ENCODE assay signal across 8 cellular contexts in the genomic region with DNA sequence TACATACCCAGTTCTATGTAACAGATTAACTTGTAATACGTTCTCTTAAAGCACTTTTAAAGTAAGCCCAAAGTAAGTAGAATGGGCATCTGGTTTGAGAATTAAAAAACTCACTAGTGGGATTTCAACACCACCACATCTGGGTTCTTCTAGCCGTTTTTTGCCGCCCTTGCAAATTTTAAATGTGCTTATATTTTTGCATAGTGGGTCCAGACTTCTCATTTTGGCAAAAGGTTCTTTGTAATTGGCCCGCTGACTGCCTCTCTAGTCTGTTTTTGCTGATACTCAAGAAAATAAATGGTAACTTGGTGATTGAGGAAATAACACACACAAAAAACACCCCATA. TPM values are rescaled to one million over a fixed set of nuclear protein-coding genes. Genes with fewer than 3 reads are reported as not detected.
DNase-seq lines count a peak whose midpoint lies in the region; ATAC-seq and TF ChIP-seq lines count a peak whose summit lies in the region.

No MANE protein-coding gene starts in this region.

- peak overlapping the region; percentile 89 to 96 (median 92) for H3K27ac ChIP-seq in Peyer's patch

- intact Hi-C loops in Caco-2 (cut with micrococcal nuclease; ENCODE audit: unreplicated experiment): loop anchor here (10.0 kb wide), 1 partner anchor 960 kb away; no protein-coding TSS in a partner anchor

- peak overlapping the region; percentile 87 for H3K4me3 Mint-ChIP-seq in Caco-2 (ENCODE audit: unreplicated experiment)
- H3K4me3 Mint-ChIP-seq in progenitor cell of endocrine pancreas (ENCODE audit: low read depth): peak overlapping the region; percentile 85

- H3K4me1 Mint-ChIP-seq in Caco-2 (ENCODE audit: low read depth, unreplicated experiment): no peaks in the 10 kb centered on the region
- peaks cover 12% of the 10 kb centered on the region for H3K4me1 Mint-ChIP-seq in progenitor cell of endocrine pancreas (ENCODE audit: low read depth)

- H3K9me3 Mint-ChIP-seq in Caco-2 (ENCODE audit: unreplicated experiment) (no peaks in the 10 kb centered on the region), progenitor cell of endocrine pancreas (ENCODE audit: low read depth) (no peaks in the 10 kb centered on the region)

- H3K36me3 Mint-ChIP-seq in Caco-2 (ENCODE audit: insufficient read depth, unreplicated experiment) (peaks cover 24% of the 10 kb centered on the region), progenitor cell of endocrine pancreas (ENCODE audit: insufficient read depth) (peaks cover 4% of the 10 kb centered on the region)

- TF ChIP-seq POLR2A in Peyer's patch (IDR thresholded peaks at IDR 0.05): no peak

- TF ChIP-seq CTCF in Caco-2 (IDR thresholded peaks at IDR 0.05; ENCODE audit: insufficient read depth in 1 of 2, low read depth in 1 of 2, low read length in 1 of 2, severe bottlenecking in 1 of 2, unreplicated experiment in 1 of 2) (no peak), Peyer's patch (IDR thresholded peaks at IDR 0.05) (no peak), epithelial cell of esophagus (IDR thresholded peaks at IDR 0.05; ENCODE audit: insufficient read depth, low read depth, low read length, missing control alignments) (no peak), progenitor cell of endocrine pancreas (IDR thresholded peaks at IDR 0.05; ENCODE audit: unreplicated experiment) (no peak)

- H3K27ac Mint-ChIP-seq in Caco-2 (ENCODE audit: unreplicated experiment) (peak overlapping the region; percentile 92), progenitor cell of endocrine pancreas (peak overlapping the region; percentile 27)

- H3K4me3 ChIP-seq in Caco-2 (ENCODE audit: low read depth, low read length) (peak overlapping the region; percentile 71), Peyer's patch (peak overlapping the region; percentile 75 to 85 (median 79)), epithelial cell of esophagus (ENCODE audit: low read length) (peak overlapping the region; percentile 65)

- H3K27me3 Mint-ChIP-seq in Caco-2 (ENCODE audit: insufficient read depth, unreplicated experiment): no peaks in the 10 kb centered on the region
- H3K27me3 Mint-ChIP-seq in progenitor cell of endocrine pancreas: no peaks in the 10 kb centered on the region

- H3K27me3 ChIP-seq in Caco-2 (replicated peaks; ENCODE audit: control insufficient read depth, insufficient read depth, low read length) (no peaks in the 10 kb centered on the region), Peyer's patch (no peaks in the 10 kb centered on the region)

- H3K9me3 ChIP-seq in Caco-2 (no peaks in the 10 kb centered on the region), Peyer's patch (no peaks in the 10 kb centered on the region)

- CTCF ChIA-PET in Caco-2 (lab: Charles Lee): interaction anchor here (1.0 kb wide), 1 partner anchor 133 kb away, joined by 3 read pairs; no protein-coding TSS in a partner anchor

- H3K4me1 ChIP-seq in Caco-2 (peaks cover 7% of the 10 kb centered on the region), Peyer's patch (peaks cover 0 to 5% (median 1%) of the 10 kb centered on the region in 4 donors)

- no peak for ATAC-seq in HG03457 (IDR thresholded peaks at IDR 0.05; ENCODE audit: unreplicated experiment)

- TSS peak; percentile 55 for BruUV-seq in Caco-2 (replicated peaks; lab: Mats Ljungman, UMichigan)

- POLR2A ChIA-PET in Caco-2 (lab: Charles Lee): interaction anchor here (0.5 to 1.7 kb wide), 2 partner anchors 21 to 54 kb away, joined by 3 to 22 read pairs; a partner anchor contains a TSS

- H3K36me3 ChIP-seq in Caco-2 (ENCODE audit: control insufficient read depth, insufficient read depth, low read length) (no peaks in the 10 kb centered on the region; the same call in 1 of the 2 replicates), Peyer's patch (peaks cover 0 to 18% (median 0%) of the 10 kb centered on the region in 3 donors)

- DNase-seq in Caco-2: no peak
- no peak for DNase-seq in Peyer's patch
- no peak for DNase-seq in epithelial cell of esophagus (ENCODE audit: low read depth)
- no peak for DNase-seq in progenitor cell of endocrine pancreas (ENCODE audit: low spot score, unreplicated experiment)
- no peak for DNase-seq in NCI-H2029 (lab: John Stamatoyannopoulos, UW)
- no peak for DNase-seq in cerebellum (ENCODE audit: low spot score)
- no peak for DNase-seq in AG20443 (ENCODE audit: low spot score)

RNA-seq across cellular contexts. Expression of a gene that starts 0.6 kb away (rescaled TPM):
- total RNA-seq in Caco-2 (2022) (8.1 and 9.7 TPM in 2 replicates), Peyer's patch (10 to 100 TPM in 1 of 4 donors, 1 to 10 TPM in 3; 7.6 to 16.5 (median 7.9) TPM), progenitor cell of endocrine pancreas (5.1 and 6.9 TPM in 2 replicates), cerebellum (11.1 TPM)

RNA-seq across cellular contexts. Expression of a gene that starts 20.4 kb away (rescaled TPM):
- total RNA-seq in Caco-2 (2022) (29.5 and 30.2 TPM in 2 replicates), Peyer's patch (10 to 100 TPM; 11.6 to 19.1 (median 12.4) TPM), progenitor cell of endocrine pancreas (48.3 and 48.4 TPM in 2 replicates), cerebellum (27.6 TPM)

RNA-seq across cellular contexts. Expression of a gene that starts 54.3 kb away (rescaled TPM):
- total RNA-seq in Caco-2 (2022) (20.6 and 22.5 TPM in 2 replicates), Peyer's patch (10 to 100 TPM in 2 of 4 donors, 1 to 10 TPM in 2; 6.0 to 19.8 (median 10.0) TPM), progenitor cell of endocrine pancreas (19.9 and 21.6 TPM in 2 replicates), cerebellum (49.4 TPM)
